Comparison of ENCODE assay signal across 29 cellular contexts in the genomic region with DNA sequence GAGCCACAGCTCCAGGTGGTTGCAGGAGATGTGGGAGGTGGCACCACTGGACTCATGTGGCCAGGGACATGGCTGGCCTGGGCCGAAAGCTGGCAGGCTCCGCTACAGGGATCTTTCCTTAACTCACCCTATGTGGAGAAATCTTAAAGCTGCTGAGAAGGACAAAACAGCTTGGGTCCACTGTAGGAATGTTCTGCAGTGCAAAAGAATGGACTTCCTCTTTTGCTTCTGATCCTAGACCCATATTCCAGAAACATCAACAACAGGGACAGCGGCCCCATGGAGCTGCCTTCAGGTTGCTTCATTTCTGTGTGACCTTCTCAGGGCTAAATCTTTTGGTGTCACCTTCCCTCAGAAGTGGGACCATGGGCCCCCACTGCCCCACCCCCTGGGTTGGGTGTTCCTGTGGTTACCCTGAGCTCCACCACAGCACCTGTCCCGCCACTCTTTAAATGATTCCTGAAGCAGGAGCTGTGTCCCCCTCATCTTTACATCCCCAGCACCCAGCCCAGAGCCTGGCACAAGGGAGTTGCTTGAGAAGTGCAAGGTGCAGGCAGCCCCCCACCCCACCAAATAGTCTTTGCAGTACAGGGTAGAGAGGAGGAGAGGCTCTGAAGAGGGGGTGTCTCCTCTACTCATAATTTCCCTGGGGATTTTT.
"Had no signal": no experiment of that assay in that cellular context is flagged by ENCODE, and none has a peak within 500 bp of the region (broad histone marks: within the 10 kb centered on the region; RNA-seq: fewer than 3 reads in every experiment).

No MANE protein-coding gene starts in this region.

- H3K27ac Mint-ChIP-seq: naive thymus-derived CD4-positive, alpha-beta T cell; natural killer cell treated with Interleukin-12 subunit alpha and Interleukin-12 subunit beta and Interleukin-15 and Interleukin-18, amount 100 ng/mL, for 72 hours; stimulated activated effector memory CD8-positive, alpha-beta T cell treated with anti-CD3 and anti-CD28 coated beads, Interleukin-12 subunit alpha, Interleukin-12 subunit beta, amount 100 ng/mL, for 72 hours; stimulated activated naive CD8-positive, alpha-beta T cell treated with anti-CD3 and anti-CD28 coated beads, Interleukin-15, Interleukin-2, amounts not matched to agents 100 ng/mL and 50 ng/mL, for 24 hours had no signal

- H3K36me3 Mint-ChIP-seq: naive thymus-derived CD4-positive, alpha-beta T cell; natural killer cell treated with Interleukin-12 subunit alpha and Interleukin-12 subunit beta and Interleukin-15 and Interleukin-18, amount 100 ng/mL, for 72 hours; stimulated activated effector memory CD8-positive, alpha-beta T cell treated with anti-CD3 and anti-CD28 coated beads, Interleukin-12 subunit alpha, Interleukin-12 subunit beta, amount 100 ng/mL, for 72 hours had no signal

- H3K27me3 ChIP-seq: left lung, pancreas, suprapubic skin, tibial artery, upper lobe of right lung had no signal

- H3K4me1 ChIP-seq: left lung, lower lobe of right lung, prostate gland, suprapubic skin, tibial artery, upper lobe of right lung had no signal

- H3K4me3 ChIP-seq: left lung, lower lobe of right lung, mucosa of descending colon, pancreas, prostate gland, skin epidermis, suprapubic skin, thoracic aorta, tibial artery, upper lobe of right lung had no signal

- FAIRE-seq: pancreas, urothelium cell line had no signal

- H3K9me3 Mint-ChIP-seq: naive thymus-derived CD4-positive, alpha-beta T cell; natural killer cell treated with Interleukin-12 subunit alpha and Interleukin-12 subunit beta and Interleukin-15 and Interleukin-18, amount 100 ng/mL, for 72 hours; stimulated activated effector memory CD8-positive, alpha-beta T cell treated with anti-CD3 and anti-CD28 coated beads, Interleukin-12 subunit alpha, Interleukin-12 subunit beta, amount 100 ng/mL, for 72 hours; stimulated activated naive CD8-positive, alpha-beta T cell treated with anti-CD3 and anti-CD28 coated beads, Interleukin-15, Interleukin-2, amounts not matched to agents 100 ng/mL and 50 ng/mL, for 24 hours had no signal

- H3K9me3 ChIP-seq: left lung, lower lobe of right lung, mucosa of descending colon, pancreas, prostate gland, suprapubic skin, thoracic aorta, tibial artery, upper lobe of right lung had no signal

- ATAC-seq: naive thymus-derived CD4-positive, alpha-beta T cell; natural killer cell treated with Interleukin-12 subunit alpha and Interleukin-12 subunit beta and Interleukin-15 and Interleukin-18, amount 100 ng/mL, for 72 hours; stimulated activated effector memory CD8-positive, alpha-beta T cell treated with anti-CD3 and anti-CD28 coated beads, Interleukin-12 subunit alpha, Interleukin-12 subunit beta, amount 100 ng/mL, for 72 hours; upper lobe of right lung had no signal

- H3K4me3 Mint-ChIP-seq: naive thymus-derived CD4-positive, alpha-beta T cell; natural killer cell treated with Interleukin-12 subunit alpha and Interleukin-12 subunit beta and Interleukin-15 and Interleukin-18, amount 100 ng/mL, for 72 hours; stimulated activated effector memory CD8-positive, alpha-beta T cell treated with anti-CD3 and anti-CD28 coated beads, Interleukin-12 subunit alpha, Interleukin-12 subunit beta, amount 100 ng/mL, for 72 hours; stimulated activated naive CD8-positive, alpha-beta T cell treated with anti-CD3 and anti-CD28 coated beads, Interleukin-15, Interleukin-2, amounts not matched to agents 100 ng/mL and 50 ng/mL, for 24 hours had no signal

- H3K36me3 ChIP-seq: left lung, lower lobe of right lung, pancreas, prostate gland, suprapubic skin, thoracic aorta, tibial artery, upper lobe of right lung had no signal

- H3K27ac ChIP-seq: left lung, lower lobe of right lung, pancreas, prostate gland, skin epidermis, suprapubic skin, thoracic aorta, tibial artery, upper lobe of right lung had no signal

- H3K4me1 Mint-ChIP-seq: stimulated activated effector memory CD8-positive, alpha-beta T cell treated with anti-CD3 and anti-CD28 coated beads, Interleukin-12 subunit alpha, Interleukin-12 subunit beta, amount 100 ng/mL, for 72 hours had no signal

- DNase-seq: hippocampal formation; kidney glomerular epithelial cell; left cardiac atrium; left lung; lower lobe of right lung; mesenchymal stem cell; midbrain; naive thymus-derived CD4-positive, alpha-beta T cell; nucleus accumbens; pancreas; retina; right cardiac atrium; stimulated activated CD4-positive, alpha-beta T cell treated with anti-CD3 and anti-CD28 coated beads, Interleukin-12 subunit alpha, Interleukin-12 subunit beta, amount 100 ng/mL, for 4 hours; stimulated activated CD4-positive, alpha-beta T cell treated with anti-CD3 and anti-CD28 coated beads, Interleukin-15, amount 100 ng/mL, for 24 hours; stimulated activated CD4-positive, alpha-beta T cell treated with anti-CD3 and anti-CD28 coated beads, Interleukin-2, amount 100 ng/mL, for 24 hours; stimulated activated CD4-positive, alpha-beta T cell treated with anti-CD3 and anti-CD28 coated beads, Interleukin-4, amount 100 ng/mL, for 1 hour; stimulated activated naive CD4-positive, alpha-beta T cell; tibial artery; trophoblast cell; upper lobe of right lung had no signal
